8 cellular contexts compared by ENCODE assay signal in the genomic region with DNA sequence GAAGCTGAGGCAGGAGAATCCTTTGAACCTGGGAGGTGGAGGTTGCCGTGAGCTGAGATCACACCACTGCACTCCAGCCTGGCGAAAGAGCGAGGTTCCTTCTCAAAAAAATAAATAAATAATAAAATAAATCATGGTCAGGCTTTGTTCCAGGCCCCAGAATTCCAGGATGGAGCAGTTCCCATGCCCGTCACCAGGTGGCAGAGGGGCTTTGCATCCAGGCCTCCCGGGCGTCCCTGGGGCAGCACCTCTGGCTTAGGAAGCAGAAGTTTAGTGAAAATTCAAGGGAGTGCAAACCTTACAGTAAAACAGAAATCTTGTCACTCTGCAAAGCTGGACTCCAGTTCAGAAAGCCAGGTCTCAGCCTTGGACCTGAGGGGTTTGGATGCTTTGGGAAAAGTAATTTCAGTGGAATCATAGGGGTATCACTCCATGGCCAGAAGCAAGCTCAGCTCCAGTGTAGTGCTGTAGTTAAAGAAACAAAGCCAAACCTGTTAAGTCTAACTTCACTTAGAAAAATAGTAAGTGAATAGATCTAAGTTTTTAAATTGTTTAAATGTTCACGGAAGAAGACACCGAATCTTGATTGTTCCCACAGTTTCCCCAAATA.
DNase-seq lines count a peak whose midpoint lies in the region; ATAC-seq and TF ChIP-seq lines count a peak whose summit lies in the region.
"Had no signal": no experiment of that assay in that cellular context is flagged by ENCODE, and none has a peak within 500 bp of the region (broad histone marks: within the 10 kb centered on the region; RNA-seq: fewer than 3 reads in every experiment).

No MANE protein-coding gene starts in this region.

- ATAC-seq in esophagus mucosa: no peak

- no peaks in the 10 kb centered on the region for H3K9me3 ChIP-seq in prostate gland
- H3K9me3 ChIP-seq: neutrophil had no signal

- H3K27ac Mint-ChIP-seq in activated CD4-positive, alpha-beta T cell treated with anti-CD3 and anti-CD28 coated beads, Interleukin-2, amount 10 ng/mL, durations not matched to agents 24 days and 14 days: no peak overlapping the region

- H3K9me3 Mint-ChIP-seq in activated CD4-positive, alpha-beta T cell treated with anti-CD3 and anti-CD28 coated beads, Interleukin-2, amount 10 ng/mL, durations not matched to agents 24 days and 14 days: no peaks in the 10 kb centered on the region

- in situ Hi-C loops in GM13977 (cut with MboI; ENCODE audit: low pct_unique_long_range_greater_than_20kb, low sequenced_read_pairs, unreplicated experiment): no loop called here

- TF ChIP-seq CTCF in GM13977 (IDR thresholded peaks at IDR 0.05; ENCODE audit: extremely low read depth, insufficient read depth, missing control alignments) (peak; percentile 20), fibroblast of mammary gland (conservative IDR thresholded peaks at IDR 0.05; ENCODE audit: control insufficient read depth, insufficient read depth, low read depth, low read length) (peak; percentile 33), prostate gland (IDR thresholded peaks at IDR 0.05) (peak in 3 of 4 experiments; percentile 22 to 64 (median 47))

- 56% methylated on average over 8 of the region's 8 CpGs for WGBS in prostate gland

- no peak for TF ChIP-seq POLR2A in prostate gland (IDR thresholded peaks at IDR 0.05)

- no peaks in the 10 kb centered on the region for H3K36me3 ChIP-seq in prostate gland
- H3K36me3 ChIP-seq: neutrophil had no signal

- H3K4me3 ChIP-seq in fibroblast of mammary gland (ENCODE audit: control insufficient read depth, low read depth, low read length) (no peak overlapping the region), prostate gland (no peak overlapping the region)

- no peak overlapping the region for H3K27ac ChIP-seq in prostate gland
- H3K27ac ChIP-seq: neutrophil had no signal

- H3K4me3 Mint-ChIP-seq in activated CD4-positive, alpha-beta T cell treated with anti-CD3 and anti-CD28 coated beads, Interleukin-2, amount 10 ng/mL, durations not matched to agents 24 days and 14 days: no peak overlapping the region

- no peaks in the 10 kb centered on the region for H3K4me1 Mint-ChIP-seq in activated CD4-positive, alpha-beta T cell treated with anti-CD3 and anti-CD28 coated beads, Interleukin-2, amount 10 ng/mL, durations not matched to agents 24 days and 14 days

- H3K4me1 ChIP-seq in prostate gland (replicated peaks): no peaks in the 10 kb centered on the region

- no peaks in the 10 kb centered on the region for H3K27me3 Mint-ChIP-seq in activated CD4-positive, alpha-beta T cell treated with anti-CD3 and anti-CD28 coated beads, Interleukin-2, amount 10 ng/mL, durations not matched to agents 24 days and 14 days

- H3K36me3 Mint-ChIP-seq in activated CD4-positive, alpha-beta T cell treated with anti-CD3 and anti-CD28 coated beads, Interleukin-2, amount 10 ng/mL, durations not matched to agents 24 days and 14 days (ENCODE audit: low read depth): no peaks in the 10 kb centered on the region

- H3K27me3 ChIP-seq in prostate gland (replicated peaks; ENCODE audit: insufficient read depth): no peaks in the 10 kb centered on the region
- H3K27me3 ChIP-seq: neutrophil had no signal

- intact Hi-C loops in prostate gland (cut with DNase I): no loop called here
- intact Hi-C loops in activated CD4-positive, alpha-beta T cell treated with anti-CD3 and anti-CD28 coated beads, Interleukin-2, amount 10 ng/mL, durations not matched to agents 24 days and 14 days (cut with micrococcal nuclease): no loop called here

- DNase-seq in GM13977 (ENCODE audit: low spot score): no peak
- peak; percentile 70 for DNase-seq in NCI-H82 (lab: John Stamatoyannopoulos, UW)
- no peak for DNase-seq in fibroblast of mammary gland (ENCODE audit: low read depth)
- peak; percentile 11 for DNase-seq in prostate gland (ENCODE audit: low spot score)
- DNase-seq in NCI-H2196 (lab: John Stamatoyannopoulos, UW; ENCODE audit: unreplicated experiment): no peak
- no peak for DNase-seq in activated CD4-positive, alpha-beta T cell treated with anti-CD3 and anti-CD28 coated beads, Interleukin-2, amount 10 ng/mL, durations not matched to agents 24 days and 14 days

Comparison
In these comparisons a context has a peak if more than half of its experiments do, and no peak if none do; other contexts are left out.
1. DNase-seq: peak in NCI-H82 (single experiment) and prostate gland (single experiment); none in GM13977 (single experiment), fibroblast of mammary gland (single experiment), NCI-H2196 (single experiment) and activated CD4-positive, alpha-beta T cell treated with anti-CD3 and anti-CD28 coated beads, Interleukin-2, amount 10 ng/mL, durations not matched to agents 24 days and 14 days (single experiment).
2. Peak in every context shown above with its lines, with median percentiles within 50 percentile points of each other: CTCF ChIP-seq.